Comparison of ENCODE assay signal across 1 cellular context in genomic region chr17:1649844-1650409, GRCh38.
A peak's percentile ranks its signal among the peaks of the same experiment; 100 is the strongest.
TF ChIP-seq lines count a peak whose summit lies in the region.

Gene RILP (minus strand): TSS chr17:1649866. CDS start chr17:1649804, 62 bp downstream.

TF ChIP-seq in K562, 482 proteins besides CTCF, POLR2A, EP300 and RAD21 (continued from another document and continues in another):
- no peak for TF ChIP-seq RNF219 (CRISPR knock-in tag; IDR thresholded peaks at IDR 0.05)
- no peak for TF ChIP-seq DMBX1 (CRISPR knock-in tag; IDR thresholded peaks at IDR 0.05; ENCODE audit: borderline replicate concordance)
- 0 out of 2 replicates have a peak, but pooled peaks have one; percentile 19 for TF ChIP-seq RAD51 (IDR thresholded peaks at IDR 0.05; ENCODE audit: borderline replicate concordance, low read depth)
- no peak for TF ChIP-seq ZNF143 (CRISPR knock-in tag; IDR thresholded peaks at IDR 0.05)
- no peak for TF ChIP-seq PTTG1 (tag; IDR thresholded peaks at IDR 0.05; ENCODE audit: low read depth)
- TF ChIP-seq STAT5B (CRISPR knock-in tag; IDR thresholded peaks at IDR 0.05), result no peak
- TF ChIP-seq SUPT5H (IDR thresholded peaks at IDR 0.05), result peak; percentile 68; the same call in 1 of the 2 replicates
- TF ChIP-seq ZNF764 (CRISPR knock-in tag; IDR thresholded peaks at IDR 0.05; ENCODE audit: low read depth), result no peak
- TF ChIP-seq ZNF436 (CRISPR knock-in tag; IDR thresholded peaks at IDR 0.05), result no peak
- TF ChIP-seq ARNT (IDR thresholded peaks at IDR 0.05), result no peak
- no peak for TF ChIP-seq MAFK (IDR thresholded peaks at IDR 0.05; ENCODE audit: low read length)
- TF ChIP-seq SMAD2 (IDR thresholded peaks at IDR 0.05; ENCODE audit: low read depth, low read length), result no peak
- TF ChIP-seq PCBP2 (IDR thresholded peaks at IDR 0.05; ENCODE audit: low read depth, low read length, poor library complexity, severe bottlenecking), result no peak
- TF ChIP-seq NEUROD1 (IDR thresholded peaks at IDR 0.05; ENCODE audit: borderline replicate concordance, low read depth, low read length, partially characterized antibody), result peak; percentile 64
- TF ChIP-seq POLR2G (IDR thresholded peaks at IDR 0.05; ENCODE audit: low read depth, low read length), result peak; percentile 1; the same call in 1 of the 2 replicates
- TF ChIP-seq MYC (IDR thresholded peaks at IDR 0.05; ENCODE audit: low read depth, low read length), result peak; percentile 41; the same call in 1 of the 2 replicates
- TF ChIP-seq MYC (CRISPR knock-in tag; IDR thresholded peaks at IDR 0.05; ENCODE audit: borderline replicate concordance, low read depth), result no peak
- no peak for TF ChIP-seq RHOXF2B (CRISPR knock-in tag; conservative IDR thresholded peaks at IDR 0.05)
- no peak for TF ChIP-seq MED1 (CRISPR knock-in tag; IDR thresholded peaks at IDR 0.05; ENCODE audit: borderline replicate concordance)
- no peak for TF ChIP-seq XRCC3 (IDR thresholded peaks at IDR 0.05)
- TF ChIP-seq SRSF7 (optimal IDR thresholded peaks at IDR 0.05; ENCODE audit: low read depth, low read length), result no peak
- peak; percentile 63 for TF ChIP-seq RBFOX2 (IDR thresholded peaks at IDR 0.05; ENCODE audit: low read depth, low read length)
- peak; percentile 81 for TF ChIP-seq ELF4 (CRISPR knock-in tag; IDR thresholded peaks at IDR 0.05)
- TF ChIP-seq CBX2 (IDR thresholded peaks at IDR 0.05; ENCODE audit: insufficient read depth, low read length, poor library complexity, severe bottlenecking), result no peak
- no peak for TF ChIP-seq HNRNPH1 (optimal IDR thresholded peaks at IDR 0.05; ENCODE audit: low read depth, low read length)
- TF ChIP-seq SNRNP70 (optimal IDR thresholded peaks at IDR 0.05; ENCODE audit: low read depth, low read length), result no peak
- TF ChIP-seq IRF1 (CRISPR knock-in tag; IDR thresholded peaks at IDR 0.05; ENCODE audit: borderline replicate concordance), result no peak
- peak; percentile 42; the same call in 1 of the 2 replicates for TF ChIP-seq MITF (IDR thresholded peaks at IDR 0.05)
- no peak for TF ChIP-seq ESRRB (CRISPR knock-in tag; IDR thresholded peaks at IDR 0.05; ENCODE audit: borderline replicate concordance)
- no peak for TF ChIP-seq RBM39 (optimal IDR thresholded peaks at IDR 0.05; ENCODE audit: low read depth, low read length)
- TF ChIP-seq ATF6 (CRISPR knock-in tag; IDR thresholded peaks at IDR 0.05), result no peak
- TF ChIP-seq ZNF239 (CRISPR knock-in tag; IDR thresholded peaks at IDR 0.05), result no peak
- TF ChIP-seq HDGF (IDR thresholded peaks at IDR 0.05), result no peak
- no peak for TF ChIP-seq HBP1 (CRISPR knock-in tag; IDR thresholded peaks at IDR 0.05)
- TF ChIP-seq SP1 (CRISPR knock-in tag; IDR thresholded peaks at IDR 0.05), result peak; percentile 75
- no peak for TF ChIP-seq SIN3A (IDR thresholded peaks at IDR 0.05; ENCODE audit: borderline replicate concordance in 2 of 2, control insufficient read depth in 1 of 2, low read depth in 2 of 2, low read length in 2 of 2)
- peak; percentile 36; the same call in 1 of the 2 replicates for TF ChIP-seq ZKSCAN1 (IDR thresholded peaks at IDR 0.05; ENCODE audit: low read depth, low read length)
- no peak for TF ChIP-seq HMGXB4 (CRISPR knock-in tag; IDR thresholded peaks at IDR 0.05)
- TF ChIP-seq AFF4 (CRISPR knock-in tag; IDR thresholded peaks at IDR 0.05), result no peak; the same call in 1 of the 2 replicates
- no peak for TF ChIP-seq ZNF280A (IDR thresholded peaks at IDR 0.05; ENCODE audit: low read depth, partially characterized antibody)
- TF ChIP-seq OTX1 (CRISPR knock-in tag; IDR thresholded peaks at IDR 0.05), result peak; percentile 84
- no peak for TF ChIP-seq ZNF274 (IDR thresholded peaks at IDR 0.05; ENCODE audit: borderline replicate concordance, low read depth, low read length)
- TF ChIP-seq JUNB (CRISPR knock-in tag; conservative IDR thresholded peaks at IDR 0.05), result no peak
- no peak for TF ChIP-seq ZNF830 (CRISPR knock-in tag; IDR thresholded peaks at IDR 0.05)
- peak; percentile 78; the same call in 1 of the 2 replicates for TF ChIP-seq LCOR (CRISPR knock-in tag; IDR thresholded peaks at IDR 0.05)
- no peak for TF ChIP-seq ZNF507 (tag; conservative IDR thresholded peaks at IDR 0.05)
- TF ChIP-seq BRD9 (IDR thresholded peaks at IDR 0.05; ENCODE audit: low read depth, partially characterized antibody), result no peak
- TF ChIP-seq SAFB (IDR thresholded peaks at IDR 0.05; ENCODE audit: borderline replicate concordance, low read depth, low read length), result no peak
- TF ChIP-seq HOXB6 (CRISPR knock-in tag; IDR thresholded peaks at IDR 0.05; ENCODE audit: borderline replicate concordance), result no peak
- peak; percentile 38 to 63; a peak in 3 of 4 replicates for TF ChIP-seq TBL1XR1 (IDR thresholded peaks at IDR 0.05; ENCODE audit: low read length in 2 of 2)
- no peak for TF ChIP-seq ZNF699 (CRISPR knock-in tag; IDR thresholded peaks at IDR 0.05; ENCODE audit: insufficient replicate concordance)
- TF ChIP-seq ZNF324 (CRISPR knock-in tag; IDR thresholded peaks at IDR 0.05), result no peak
- no peak for TF ChIP-seq ZFP1 (CRISPR knock-in tag; IDR thresholded peaks at IDR 0.05)
- TF ChIP-seq KLF1 (tag; IDR thresholded peaks at IDR 0.05), result no peak
